In the genomic region with DNA sequence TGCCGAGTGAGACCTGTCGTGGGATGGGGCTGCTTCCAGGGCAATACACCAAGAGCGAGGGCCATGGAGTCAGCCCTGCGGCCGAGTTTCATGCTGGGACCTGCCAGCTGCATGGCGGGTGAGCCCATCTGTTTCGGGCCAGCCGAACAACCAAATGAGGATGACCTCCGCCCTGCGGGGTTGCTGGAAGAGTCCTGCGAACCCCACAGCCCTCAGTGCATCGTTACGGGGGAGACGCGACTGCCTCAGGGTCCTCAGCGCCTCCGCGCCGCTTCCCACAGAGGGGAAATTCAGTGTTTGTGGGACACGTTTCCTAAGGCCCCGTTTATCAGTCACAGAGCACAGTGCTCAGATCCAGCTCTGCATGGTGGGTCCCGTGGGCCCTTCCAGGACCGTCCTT, we compare ENCODE assay signal across 41 cellular contexts. TPM values are rescaled to one million over a fixed set of nuclear protein-coding genes. Genes with fewer than 3 reads are reported as not detected.
"Had no signal": no experiment of that assay in that cellular context is flagged by ENCODE, and none has a peak within 500 bp of the region (broad histone marks: within the 10 kb centered on the region; RNA-seq: fewer than 3 reads in every experiment).

No MANE protein-coding gene starts in this region.

- H3K9me3 Mint-ChIP-seq: activated B cell treated with CpG ODN at 0.5 μM for 24 hours; activated CD4-positive, alpha-beta memory T cell treated with anti-CD3 and anti-CD28 coated beads for 36 hours; activated CD8-positive, alpha-beta T cell treated with anti-CD3 and anti-CD28 coated beads for 36 hours; activated naive CD4-positive, alpha-beta T cell treated with anti-CD3 and anti-CD28 coated beads, Interleukin-2, amount 10 ng/mL, durations not matched to agents 7 days and 5 days; activated naive CD4-positive, alpha-beta T cell treated with anti-CD3 and anti-CD28 coated beads, Interleukin-2, amount 50 U/mL, for 24 hours; activated naive CD8-positive, alpha-beta T cell treated with anti-CD3 and anti-CD28 coated beads, Interleukin-2, amount 50 U/mL, for 24 hours; activated T-cell treated with anti-CD3 and anti-CD28 coated beads, Interleukin-2, amount 50 U/mL, for 4 hours; activated T-cell treated with anti-CD3 and anti-CD28 coated beads, Interleukin-2, amount 50 U/mL, for 72 hours; activated T-helper 1 cell treated with anti-CD3 and anti-CD28 coated beads, Interleukin-12 subunit alpha, Interleukin-12 subunit beta, Interleukin-2, Interleukin-4 antibody, amounts not matched to agents 30 ng/mL and 10 ng/mL and 1 ng/mL, durations not matched to agents 14 hours and 24 hours and 36 hours; activated T-helper 17 cell treated with anti-CD3 and anti-CD28 coated beads, Interleukin-2, amount 50 U/mL, for 72 hours; central memory CD8-positive, alpha-beta T cell; T-helper 2 cell treated with Interferon-gamma antibody and Interleukin-4, amounts not matched to agents 5 μg/mL and 100 μg/mL, for 36 hours had no signal

- H3K27me3 ChIP-seq: ascending aorta, cardiac muscle cell had no signal

- H3K36me3 Mint-ChIP-seq: activated CD4-positive, alpha-beta memory T cell treated with anti-CD3 and anti-CD28 coated beads for 36 hours; activated naive CD4-positive, alpha-beta T cell treated with anti-CD3 and anti-CD28 coated beads, Interleukin-2, amount 10 ng/mL, durations not matched to agents 7 days and 5 days; activated naive CD4-positive, alpha-beta T cell treated with anti-CD3 and anti-CD28 coated beads, Interleukin-2, amount 50 U/mL, for 24 hours; activated naive CD8-positive, alpha-beta T cell; activated naive CD8-positive, alpha-beta T cell treated with anti-CD3 and anti-CD28 coated beads, Interleukin-2, amount 10 ng/mL, durations not matched to agents 7 days and 5 days; brain had no signal

- FAIRE-seq: bronchial epithelial cell, TTC549 had no signal

- H3K27ac ChIP-seq: ascending aorta, cardiac muscle cell, VCaP had no signal

- H3K4me3 Mint-ChIP-seq: activated B cell treated with CpG ODN at 0.5 μM for 24 hours; activated CD4-positive, alpha-beta memory T cell treated with anti-CD3 and anti-CD28 coated beads for 36 hours; activated CD4-positive, alpha-beta T cell treated with anti-CD3 and anti-CD28 coated beads, Interleukin-2, amount 10 ng/mL, durations not matched to agents 24 days and 14 days; activated CD8-positive, alpha-beta T cell treated with anti-CD3 and anti-CD28 coated beads for 36 hours; activated naive CD4-positive, alpha-beta T cell treated with anti-CD3 and anti-CD28 coated beads, Interleukin-2, amount 10 ng/mL, durations not matched to agents 7 days and 5 days; activated naive CD4-positive, alpha-beta T cell treated with anti-CD3 and anti-CD28 coated beads, Interleukin-2, amount 50 U/mL, for 24 hours; activated naive CD8-positive, alpha-beta T cell; activated naive CD8-positive, alpha-beta T cell treated with anti-CD3 and anti-CD28 coated beads, Interleukin-2, amount 10 ng/mL, durations not matched to agents 7 days and 5 days; activated naive CD8-positive, alpha-beta T cell treated with anti-CD3 and anti-CD28 coated beads, Interleukin-2, amount 50 U/mL, for 24 hours; activated T-cell treated with anti-CD3 and anti-CD28 coated beads, Interleukin-2, amount 50 U/mL, for 4 hours; activated T-cell treated with anti-CD3 and anti-CD28 coated beads, Interleukin-2, amount 50 U/mL, for 72 hours; activated T-helper 1 cell treated with anti-CD3 and anti-CD28 coated beads, Interleukin-12 subunit alpha, Interleukin-12 subunit beta, Interleukin-2, Interleukin-4 antibody, amounts not matched to agents 30 ng/mL and 10 ng/mL and 1 ng/mL, durations not matched to agents 14 hours and 24 hours and 36 hours; activated T-helper 17 cell treated with anti-CD3 and anti-CD28 coated beads, Interleukin-2, amount 50 U/mL, for 72 hours; brain; central memory CD8-positive, alpha-beta T cell; T-helper 1 cell treated with Interleukin-12 subunit alpha and Interleukin-12 subunit beta and Interleukin-4 antibody, amounts not matched to agents 30 μg/mL and 1 μg/mL, for 36 hours; T-helper 2 cell treated with Interferon-gamma antibody and Interleukin-4, amounts not matched to agents 5 μg/mL and 100 μg/mL, for 36 hours had no signal

- DNase-seq: activated B cell treated with CpG ODN at 0.5 μM for 24 hours; activated CD4-positive, alpha-beta memory T cell treated with anti-CD3 and anti-CD28 coated beads for 36 hours; activated CD4-positive, alpha-beta T cell treated with anti-CD3 and anti-CD28 coated beads for 4 hours; activated CD4-positive, alpha-beta T cell treated with anti-CD3 and anti-CD28 coated beads, Interleukin-2, amount 10 ng/mL, durations not matched to agents 24 days and 14 days; activated CD4-positive, alpha-beta T cell treated with anti-CD3 and anti-CD28 coated beads, Interleukin-2, amount 50 U/mL, for 1 hour; activated CD4-positive, alpha-beta T cell treated with anti-CD3 and anti-CD28 coated beads, Interleukin-2, amount 50 U/mL, for 4 hours; activated CD4-positive, CD25-positive, alpha-beta regulatory T cell treated with anti-CD3 and anti-CD28 coated beads, Interleukin-2, amount 50 U/mL, for 72 hours; activated CD8-positive, alpha-beta memory T cell treated with anti-CD3 and anti-CD28 coated beads, Interleukin-2, amount 50 U/mL, for 4 hours; activated CD8-positive, alpha-beta T cell treated with anti-CD3 and anti-CD28 coated beads for 36 hours; activated effector memory CD4-positive, alpha-beta T cell treated with Interleukin-2 at 50 U/mL for 16 hours; activated gamma-delta T cell; activated naive CD4-positive, alpha-beta T cell treated with anti-CD3 and anti-CD28 coated beads, Interleukin-2, amount 10 ng/mL, durations not matched to agents 7 days and 5 days; activated naive CD4-positive, alpha-beta T cell treated with Interleukin-2 at 50 U/mL for 16 hours; activated naive CD8-positive, alpha-beta T cell treated with anti-CD3 and anti-CD28 coated beads, Interleukin-2, amount 10 ng/mL, durations not matched to agents 7 days and 5 days; activated naive CD8-positive, alpha-beta T cell treated with anti-CD3 and anti-CD28 coated beads, Interleukin-2, amount 50 U/mL, for 24 hours; activated T-cell treated with anti-CD3 and anti-CD28 coated beads for 4 hours; activated T-cell treated with anti-CD3 and anti-CD28 coated beads, Interleukin-2, amount 50 U/mL, for 1 hour; activated T-cell treated with anti-CD3 and anti-CD28 coated beads, Interleukin-2, amount 50 U/mL, for 4 hours; activated T-cell treated with anti-CD3 and anti-CD28 coated beads, Interleukin-2, amount 50 U/mL, for 72 hours; amygdala; anterior cingulate cortex; caudate nucleus; cerebellar nuclear complex; T-helper 1 cell; T-helper 2 cell; T-helper 9 cell had no signal

- H3K27ac Mint-ChIP-seq: activated B cell treated with CpG ODN at 0.5 μM for 24 hours; activated CD4-positive, alpha-beta memory T cell treated with anti-CD3 and anti-CD28 coated beads for 36 hours; activated CD4-positive, alpha-beta T cell treated with anti-CD3 and anti-CD28 coated beads, Interleukin-2, amount 10 ng/mL, durations not matched to agents 24 days and 14 days; activated CD8-positive, alpha-beta T cell treated with anti-CD3 and anti-CD28 coated beads for 36 hours; activated naive CD8-positive, alpha-beta T cell; activated naive CD8-positive, alpha-beta T cell treated with anti-CD3 and anti-CD28 coated beads, Interleukin-2, amount 10 ng/mL, durations not matched to agents 7 days and 5 days; activated naive CD8-positive, alpha-beta T cell treated with anti-CD3 and anti-CD28 coated beads, Interleukin-2, amount 50 U/mL, for 24 hours; activated T-cell treated with anti-CD3 and anti-CD28 coated beads, Interleukin-2, amount 50 U/mL, for 72 hours; activated T-helper 1 cell treated with anti-CD3 and anti-CD28 coated beads, Interleukin-12 subunit alpha, Interleukin-12 subunit beta, Interleukin-2, Interleukin-4 antibody, amounts not matched to agents 30 ng/mL and 10 ng/mL and 1 ng/mL, durations not matched to agents 14 hours and 24 hours and 36 hours; activated T-helper 17 cell treated with anti-CD3 and anti-CD28 coated beads, Interleukin-2, amount 50 U/mL, for 72 hours; brain; T-helper 1 cell treated with Interleukin-12 subunit alpha and Interleukin-12 subunit beta and Interleukin-4 antibody, amounts not matched to agents 30 μg/mL and 1 μg/mL, for 36 hours; T-helper 2 cell treated with Interferon-gamma antibody and Interleukin-4, amounts not matched to agents 5 μg/mL and 100 μg/mL, for 36 hours had no signal

- H3K4me1 Mint-ChIP-seq: activated B cell treated with CpG ODN at 0.5 μM for 24 hours; activated T-helper 17 cell treated with anti-CD3 and anti-CD28 coated beads, Interleukin-2, amount 50 U/mL, for 72 hours; brain; central memory CD8-positive, alpha-beta T cell had no signal

- H3K36me3 ChIP-seq: ascending aorta, cardiac muscle cell had no signal

- H3K4me1 ChIP-seq: ascending aorta had no signal

- H3K4me3 ChIP-seq: ascending aorta, cardiac muscle cell had no signal

RNA-seq across cellular contexts. Expression of a gene that starts 22.0 kb away (rescaled TPM):
- total RNA-seq: activated B cell treated with CpG ODN at 0.5 μM for 24 hours; activated CD4-positive, alpha-beta memory T cell treated with anti-CD3 and anti-CD28 coated beads for 36 hours; activated CD4-positive, alpha-beta T cell treated with anti-CD3 and anti-CD28 coated beads, Interleukin-2, amount 10 ng/mL, durations not matched to agents 24 days and 14 days; activated CD8-positive, alpha-beta memory T cell treated with anti-CD3 and anti-CD28 coated beads for 36 hours; activated CD8-positive, alpha-beta T cell treated with anti-CD3 and anti-CD28 coated beads for 36 hours; activated naive CD8-positive, alpha-beta T cell treated with anti-CD3 and anti-CD28 coated beads, Interleukin-2, amount 10 ng/mL, durations not matched to agents 7 days and 5 days; activated T-cell treated with anti-CD3 and anti-CD28 coated beads, Interleukin-2, amount 50 U/mL, for 4 hours; activated T-cell treated with anti-CD3 and anti-CD28 coated beads, Interleukin-2, amount 50 U/mL, for 72 hours; activated T-helper 1 cell treated with anti-CD3 and anti-CD28 coated beads, Interleukin-12 subunit alpha, Interleukin-12 subunit beta, Interleukin-2, Interleukin-4 antibody, amounts not matched to agents 30 ng/mL and 10 ng/mL and 1 ng/mL, durations not matched to agents 14 hours and 24 hours and 36 hours; activated T-helper 17 cell treated with anti-CD3 and anti-CD28 coated beads, Interleukin-2, amount 50 U/mL, for 72 hours; ascending aorta; bronchial epithelial cell; cardiac muscle cell; chondrocyte had no signal
- polyA plus RNA-seq: cardiac muscle cell had no signal
